Comparison of ENCODE assay signal across 1 cellular context in genomic region chr1:205720740-205721139, GRCh38. TPM values are rescaled to one million over a fixed set of nuclear protein-coding genes. Genes with fewer than 3 reads are reported as not detected.
"Had no signal": no experiment of that assay in that cellular context is flagged by ENCODE, and none has a peak within 500 bp of the region (broad histone marks: within the 10 kb centered on the region; RNA-seq: fewer than 3 reads in every experiment).

No MANE protein-coding gene starts in this region.

RNA-seq across cellular contexts. Expression of gene SLC45A3, which starts 40.4 kb away (rescaled TPM):
- total RNA-seq: activated CD8-positive, alpha-beta memory T cell treated with anti-CD3 and anti-CD28 coated beads, Interleukin-2, amount 10 ng/mL, durations not matched to agents 7 days and 5 days had no signal
